10 cellular contexts compared by ENCODE assay signal in genomic region chr17:43755389-43755875, GRCh38. TPM values are rescaled to one million over a fixed set of nuclear protein-coding genes. Genes with fewer than 3 reads are reported as not detected.
A peak's percentile ranks its signal among the peaks of the same experiment; 100 is the strongest.
DNase-seq lines count a peak whose midpoint lies in the region; ATAC-seq, FAIRE-seq and TF ChIP-seq lines count a peak whose summit lies in the region.
"Had no signal": no experiment of that assay in that cellular context is flagged by ENCODE, and none has a peak within 500 bp of the region (broad histone marks: within the 10 kb centered on the region; RNA-seq: fewer than 3 reads in every experiment).

No MANE protein-coding gene starts in this region.

- peaks cover 38% of the 10 kb centered on the region for H3K27me3 Mint-ChIP-seq in activated CD8-positive, alpha-beta T cell treated with anti-CD3 and anti-CD28 coated beads, Interleukin-2, amount 10 ng/mL, durations not matched to agents 7 days and 5 days (ENCODE audit: low read depth)

- H3K9me3 Mint-ChIP-seq in activated CD8-positive, alpha-beta T cell treated with anti-CD3 and anti-CD28 coated beads, Interleukin-2, amount 10 ng/mL, durations not matched to agents 7 days and 5 days (ENCODE audit: insufficient read depth): no peaks in the 10 kb centered on the region

- peaks cover 9% of the 10 kb centered on the region for H3K4me1 ChIP-seq in iPS DF 6.9 (ENCODE audit: control insufficient read depth, insufficient read depth, low read length)
- peaks cover 0 to 3% of the 10 kb centered on the region in 2 donors for H3K4me1 ChIP-seq in small intestine (ENCODE audit: control insufficient read depth in 2 of 2, insufficient read depth in 1 of 2, low read depth in 1 of 2, low read length in 1 of 2)
- peaks cover 0 to 12% (median 4%) of the 10 kb centered on the region in 4 donors for H3K4me1 ChIP-seq in tibial nerve

- H3K27ac ChIP-seq in iPS DF 6.9 (ENCODE audit: low read length): no peak overlapping the region
- no peak overlapping the region for H3K27ac ChIP-seq in small intestine (ENCODE audit: low read depth in 1 of 2, low read length in 1 of 2)
- H3K27ac ChIP-seq in tibial nerve: no peak overlapping the region
- H3K27ac ChIP-seq: C4-2B had no signal

- DNase-seq in NCI-H82 (lab: John Stamatoyannopoulos, UW) (peak; percentile 28), NCI-H82 treated with DMSO at 0.1 percent for 48 hours (lab: John Stamatoyannopoulos, UW; ENCODE audit: unreplicated experiment) (no peak), iPS DF 6.9 (ENCODE audit: low read depth, low spot score) (no peak), small intestine (peak; percentile 20), HCEC 1CT (no peak), tibial nerve (ENCODE audit: low spot score in 2 of 2) (no peak)
- DNase-seq in activated CD8-positive, alpha-beta T cell treated with anti-CD3 and anti-CD28 coated beads, Interleukin-2, amount 10 ng/mL, durations not matched to agents 7 days and 5 days: peak; percentile 52

- H3K9me3 ChIP-seq in iPS DF 6.9 (ENCODE audit: control insufficient read depth, insufficient read depth, low read length) (no peaks in the 10 kb centered on the region), small intestine (ENCODE audit: control insufficient read depth, low read depth) (no peaks in the 10 kb centered on the region), tibial nerve (no peaks in the 10 kb centered on the region)

- H3K27me3 ChIP-seq in iPS DF 6.9 (ENCODE audit: control insufficient read depth, insufficient read depth, low read length) (peaks cover 3% of the 10 kb centered on the region), small intestine (ENCODE audit: control insufficient read depth in 2 of 2, insufficient read depth in 2 of 2, low read length in 2 of 2) (peaks cover 11 to 20% of the 10 kb centered on the region in 2 donors), tibial nerve (peaks cover 0 to 57% of the 10 kb centered on the region in 2 donors)

- peaks cover 24% of the 10 kb centered on the region for H3K4me1 Mint-ChIP-seq in activated CD8-positive, alpha-beta T cell treated with anti-CD3 and anti-CD28 coated beads, Interleukin-2, amount 10 ng/mL, durations not matched to agents 7 days and 5 days (ENCODE audit: low read depth)

- POLR2A ChIA-PET in activated CD8-positive, alpha-beta T cell treated with anti-CD3 and anti-CD28 coated beads, Interleukin-2, amount 10 ng/mL, durations not matched to agents 7 days and 5 days (lab: Charles Lee): no interaction called here

- no peaks in the 10 kb centered on the region for H3K36me3 ChIP-seq in iPS DF 6.9 (ENCODE audit: control insufficient read depth, insufficient read depth, low read length)
- H3K36me3 ChIP-seq in small intestine (ENCODE audit: control insufficient read depth in 2 of 2, insufficient read depth in 2 of 2, low read length in 2 of 2): no peaks in the 10 kb centered on the region
- no peaks in the 10 kb centered on the region for H3K36me3 ChIP-seq in tibial nerve

- no CpG with 5 or more reads among the region's 60 CpGs for WGBS in iPS DF 6.9 (ENCODE audit: insufficient coverage, insufficient read length)
- WGBS in small intestine, 3 donors: 1 to 6% (median 3%) methylated on average over 39 to 60 of the region's 60 CpGs
- 1 to 3% methylated on average over 33 to 39 of the region's 60 CpGs for WGBS in tibial nerve, 2 donors

- TF ChIP-seq CTCF in tibial nerve (IDR thresholded peaks at IDR 0.05): no peak

- no peak for TF ChIP-seq EP300 in tibial nerve (IDR thresholded peaks at IDR 0.05)

- no peaks in the 10 kb centered on the region for H3K36me3 Mint-ChIP-seq in activated CD8-positive, alpha-beta T cell treated with anti-CD3 and anti-CD28 coated beads, Interleukin-2, amount 10 ng/mL, durations not matched to agents 7 days and 5 days (ENCODE audit: low read depth)

- no peak for TF ChIP-seq POLR2A in tibial nerve (IDR thresholded peaks at IDR 0.05)

- peak overlapping the region; percentile 5 for H3K4me3 ChIP-seq in iPS DF 6.9 (ENCODE audit: low read length)
- H3K4me3 ChIP-seq in small intestine (ENCODE audit: low read depth in 1 of 2, low read length in 2 of 2): no peak overlapping the region
- H3K4me3 ChIP-seq in tibial nerve: peak overlapping the region in 2 of 4 donors; percentile 2 to 25
- H3K4me3 ChIP-seq: lung had no signal

- H3K27ac Mint-ChIP-seq in activated CD8-positive, alpha-beta T cell treated with anti-CD3 and anti-CD28 coated beads, Interleukin-2, amount 10 ng/mL, durations not matched to agents 7 days and 5 days: no peak overlapping the region

- ATAC-seq in activated CD8-positive, alpha-beta T cell treated with anti-CD3 and anti-CD28 coated beads, Interleukin-2, amount 10 ng/mL, durations not matched to agents 7 days and 5 days: peak; percentile 52
- no peak for ATAC-seq in HG03571 (IDR thresholded peaks at IDR 0.05; ENCODE audit: unreplicated experiment)

- no peak overlapping the region for H3K4me3 Mint-ChIP-seq in activated CD8-positive, alpha-beta T cell treated with anti-CD3 and anti-CD28 coated beads, Interleukin-2, amount 10 ng/mL, durations not matched to agents 7 days and 5 days

- no peak for FAIRE-seq in small intestine (lab: Jason Lieb, UNC)

- CTCF ChIA-PET in activated CD8-positive, alpha-beta T cell treated with anti-CD3 and anti-CD28 coated beads, Interleukin-2, amount 10 ng/mL, durations not matched to agents 7 days and 5 days (lab: Charles Lee): interaction anchor here (2.0 to 17.0 kb wide), 2 partner anchors 11 to 56 kb away, joined by 16 to 607 read pairs; no protein-coding TSS in a partner anchor

RNA-seq across cellular contexts. Expression of gene SOST, which starts 3.2 kb away (rescaled TPM):
- total RNA-seq in activated CD8-positive, alpha-beta T cell treated with anti-CD3 and anti-CD28 coated beads, Interleukin-2, amount 10 ng/mL, durations not matched to agents 7 days and 5 days: not detected
- not detected for polyA plus RNA-seq in small intestine
- total RNA-seq in tibial nerve: not detected
- total RNA-seq: lung had no signal

RNA-seq across cellular contexts. Expression of gene DUSP3, which starts 23.3 kb away (rescaled TPM):
- 10 to 100 TPM in 1 of 2 experiments, 1 to 10 TPM in 1; 9.2 to 14.7 TPM for total RNA-seq in activated CD8-positive, alpha-beta T cell treated with anti-CD3 and anti-CD28 coated beads, Interleukin-2, amount 10 ng/mL, durations not matched to agents 7 days and 5 days
- 10 to 100 TPM; 31.1 to 88.6 (median 72.4) TPM for polyA plus RNA-seq in small intestine
- total RNA-seq in tibial nerve: 10 to 100 TPM; 38.6 to 50.1 (median 41.2) TPM

RNA-seq across cellular contexts. Expression of gene CFAP97D1, which starts 24.8 kb away (rescaled TPM):
- not detected for total RNA-seq in activated CD8-positive, alpha-beta T cell treated with anti-CD3 and anti-CD28 coated beads, Interleukin-2, amount 10 ng/mL, durations not matched to agents 7 days and 5 days
- not detected for polyA plus RNA-seq in small intestine
- total RNA-seq in tibial nerve: under 1 TPM in 1 of 4 donors, not detected in 3; 0.42 TPM

Comparison
In these comparisons a context has a peak if more than half of its experiments do, and no peak if none do; other contexts are left out.
1. DNase-seq: peak in NCI-H82 (single experiment), activated CD8-positive, alpha-beta T cell treated with anti-CD3 and anti-CD28 coated beads, Interleukin-2, amount 10 ng/mL, durations not matched to agents 7 days and 5 days (single experiment) and small intestine (single experiment); none in NCI-H82 treated with DMSO at 0.1 percent for 48 hours (single experiment), iPS DF 6.9 (single experiment), HCEC 1CT (single experiment) and tibial nerve (0 of 2).